8 cellular contexts compared by ENCODE assay signal in the genomic region with DNA sequence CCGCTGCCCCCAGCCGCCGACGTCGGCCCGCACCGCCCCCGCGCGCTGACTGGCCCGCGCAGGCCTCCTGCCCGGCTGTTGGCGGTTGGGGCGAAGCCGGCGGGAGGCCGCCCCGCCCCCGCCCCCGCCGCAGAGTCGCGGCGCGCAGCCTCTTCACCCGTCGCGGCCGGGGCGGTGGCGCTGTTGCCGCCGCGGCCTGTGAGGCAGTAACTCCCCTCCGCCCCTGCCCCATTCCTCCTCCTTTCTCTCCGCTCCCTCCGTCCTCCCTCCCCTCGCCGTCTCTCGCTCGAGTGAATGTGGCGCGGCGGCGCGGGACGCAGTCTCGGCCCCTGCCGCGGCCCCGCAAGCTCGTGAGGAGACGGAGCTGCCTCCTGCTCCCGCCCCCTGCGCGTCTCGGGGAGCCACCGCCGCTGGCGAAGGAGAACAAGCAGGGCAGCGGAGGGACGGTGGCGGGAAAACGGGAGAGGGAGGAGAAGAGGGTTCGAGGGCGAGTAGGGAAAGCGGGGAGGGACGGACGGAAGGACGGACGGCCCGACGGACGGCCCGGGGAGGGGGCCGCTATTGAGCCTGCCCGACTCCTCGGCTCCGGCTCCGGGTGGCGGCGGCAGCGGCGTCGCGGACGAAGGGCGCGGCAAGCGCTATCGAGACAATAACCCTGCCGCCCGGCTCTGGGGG. TPM values are rescaled to one million over a fixed set of nuclear protein-coding genes. Genes with fewer than 3 reads are reported as not detected.
DNase-seq lines count a peak whose midpoint lies in the region; TF ChIP-seq lines count a peak whose summit lies in the region.

No MANE protein-coding gene starts in this region.

- H3K27me3 ChIP-seq in GM23248 (replicated peaks; ENCODE audit: insufficient read depth) = no peaks in the 10 kb centered on the region
- H3K27me3 ChIP-seq in neutrophil = peaks cover 13% of the 10 kb centered on the region

- peaks cover 11% of the 10 kb centered on the region for H3K36me3 ChIP-seq in GM23248 (ENCODE audit: low read depth)
- no peaks in the 10 kb centered on the region for H3K36me3 ChIP-seq in neutrophil

- in situ Hi-C loops in GM23248 (cut with MboI) = no loop called here

- WGBS in GM23248 (ENCODE audit: low coverage in 1 of 2, low lambda C conversion rate in 2 of 2, missing lambda C conversion rate in 2 of 2), 2 experiments = 1 to 2% methylated on average over 47 to 71 of the region's 94 CpGs

- H3K9ac ChIP-seq in GM23248 = peak overlapping the region; percentile 97

- no peaks in the 10 kb centered on the region for H3K9me3 ChIP-seq in GM23248 (ENCODE audit: low read depth)
- no peaks in the 10 kb centered on the region for H3K9me3 ChIP-seq in neutrophil

- TF ChIP-seq CTCF in RWPE1 (conservative IDR thresholded peaks at IDR 0.05; ENCODE audit: low read depth) (peak; percentile 76), neutrophil (IDR thresholded peaks at IDR 0.05) (no peak)

- peaks cover 18% of the 10 kb centered on the region for H3K4me1 ChIP-seq in GM23248 (ENCODE audit: insufficient read depth)
- peaks cover 27 to 28% of the 10 kb centered on the region in 2 experiments for H3K4me1 ChIP-seq in neutrophil (ENCODE audit: control insufficient read depth in 1 of 2, insufficient read depth in 1 of 2, low read depth in 1 of 2, low read length in 1 of 2)

- H3K9me2 ChIP-seq in GM23248 (ENCODE audit: insufficient read depth) = no peaks in the 10 kb centered on the region

- H3K4me2 ChIP-seq in GM23248 (ENCODE audit: unreplicated experiment) = peak overlapping the region; percentile 91

- H4K20me1 ChIP-seq in GM23248 (ENCODE audit: insufficient read depth) = peaks cover 8% of the 10 kb centered on the region; the same call in 1 of the 2 replicates

- DNase-seq in GDM1 (lab: John Stamatoyannopoulos, UW) = peak; percentile 84
- peak; percentile 94 for DNase-seq in GM23248
- peak; percentile 43 to 47 for DNase-seq in Kasumi-1 (lab: John Stamatoyannopoulos, UW)
- peak; percentile 88 for DNase-seq in RWPE1 (ENCODE audit: low spot score)
- peak; percentile 36 to 80 (median 54) for DNase-seq in activated naive CD4-positive, alpha-beta T cell (lab: John Stamatoyannopoulos, UW)
- peak; percentile 77 for DNase-seq in foreskin melanocyte
- DNase-seq in substantia nigra (lab: John Stamatoyannopoulos, UW) = peak; percentile 60 to 98 (median 86)

- POLR2A ChIA-PET in RWPE1 (lab: Yijun Ruan, JAX; ENCODE audit: low non-redundant PET) = interaction anchor here (0.7 kb wide), 1 partner anchor 363 kb away, joined by 6 read pairs; a partner anchor contains a TSS

- CTCF ChIA-PET in RWPE1 (lab: Yijun Ruan, JAX) = interaction anchor here (0.6 to 1.4 kb wide), 6 partner anchors 75 to 347 kb away, joined by 3 to 4 read pairs (median 3); no protein-coding TSS in a partner anchor

- H3K79me2 ChIP-seq in GM23248 (ENCODE audit: insufficient read depth) = peaks cover 53% of the 10 kb centered on the region

- H3K4me3 ChIP-seq in GM23248 = peak overlapping the region; percentile 97
- peak overlapping the region; percentile 93 for H3K4me3 ChIP-seq in neutrophil (ENCODE audit: low read depth in 1 of 2, low read length in 1 of 2)

- H3K27ac ChIP-seq in GM23248 (peak overlapping the region; percentile 98), RWPE1 (peak overlapping the region; percentile 99), neutrophil (peak overlapping the region; percentile 99), substantia nigra (ENCODE audit: low read depth, low read length, poor library complexity, severe bottlenecking) (peak overlapping the region; percentile 99)

- H2AFZ ChIP-seq in GM23248 = peak overlapping the region; percentile 37; the same call in 1 of the 2 replicates

- H3F3A ChIP-seq in GM23248 (ENCODE audit: insufficient read depth) = peaks cover 45% of the 10 kb centered on the region

RNA-seq across cellular contexts. Expression of a gene that starts 0.6 kb away (rescaled TPM):
- total RNA-seq in GM23248 (2014; rRNA removed; shearing (Covaris generic)) = 110 and 112 TPM in 2 replicates
- polyA plus RNA-seq in GM23248 (2016; fragmentation: Nextera tagmentation; extraction: Ambion mirVana) = 42.8 and 46.4 TPM in 2 replicates

Comparison
In these comparisons a context has a peak if more than half of its experiments do, and no peak if none do; other contexts are left out.
1. Peak in every context shown above with its lines: DNase-seq, H3K4me3 ChIP-seq and H3K27ac ChIP-seq.